32 cellular contexts compared by ENCODE assay signal in genomic region chr20:1199981-1200380, GRCh38. TPM values are rescaled to one million over a fixed set of nuclear protein-coding genes. Genes with fewer than 3 reads are reported as not detected.
"Had no signal": no experiment of that assay in that cellular context is flagged by ENCODE, and none has a peak within 500 bp of the region (broad histone marks: within the 10 kb centered on the region; RNA-seq: fewer than 3 reads in every experiment).

No MANE protein-coding gene starts in this region.

- H3K27me3 ChIP-seq: ascending aorta, cardiac muscle cell, pancreas, sigmoid colon had no signal

- H3K27ac ChIP-seq: ascending aorta, cardiac muscle cell, coronary artery, pancreas, psoas muscle, VCaP had no signal

- DNase-seq: activated CD4-positive, alpha-beta T cell treated with anti-CD3 and anti-CD28 coated beads for 4 hours; activated CD4-positive, alpha-beta T cell treated with anti-CD3 and anti-CD28 coated beads, Interleukin-2, amount 50 U/mL, for 48 hours; activated CD8-positive, alpha-beta memory T cell treated with anti-CD3 and anti-CD28 coated beads, Interleukin-2, amount 50 U/mL, for 48 hours; activated gamma-delta T cell; activated T-cell treated with anti-CD3 and anti-CD28 coated beads, Interleukin-2, amount 50 U/mL, for 24 hours; foreskin fibroblast; hippocampal formation; left cardiac atrium; left ventricle myocardium superior; midbrain; naive thymus-derived CD4-positive, alpha-beta T cell; nucleus accumbens; pancreas; psoas muscle; sigmoid colon; small intestine; stimulated activated CD4-positive, alpha-beta T cell treated with anti-CD3 and anti-CD28 coated beads, Interleukin-4, amount 100 ng/mL, for 24 hours; stimulated activated naive CD8-positive, alpha-beta T cell treated with anti-CD3 and anti-CD28 coated beads, Interleukin-15, amount 100 ng/mL, for 72 hours; substantia nigra; T-helper 9 cell had no signal

- H3K9me3 Mint-ChIP-seq: activated T-cell treated with anti-CD3 and anti-CD28 coated beads, Interleukin-2, amount 50 U/mL, for 24 hours; stimulated activated effector memory CD8-positive, alpha-beta T cell treated with anti-CD3 and anti-CD28 coated beads, Interleukin-12 subunit alpha, Interleukin-12 subunit beta, amount 100 ng/mL, for 72 hours; type B pancreatic cell had no signal

- H3K9me3 ChIP-seq: ascending aorta, pancreas, psoas muscle, sigmoid colon had no signal

- H3K4me1 Mint-ChIP-seq: brain; memory B cell; stimulated activated effector memory CD8-positive, alpha-beta T cell treated with anti-CD3 and anti-CD28 coated beads, Interleukin-12 subunit alpha, Interleukin-12 subunit beta, amount 100 ng/mL, for 72 hours had no signal

- ATAC-seq: esophagus mucosa; left cardiac atrium; left ventricle myocardium superior; naive thymus-derived CD4-positive, alpha-beta T cell; pancreas; psoas muscle; stimulated activated effector memory CD8-positive, alpha-beta T cell treated with anti-CD3 and anti-CD28 coated beads, Interleukin-12 subunit alpha, Interleukin-12 subunit beta, amount 100 ng/mL, for 72 hours; stimulated activated naive CD8-positive, alpha-beta T cell treated with anti-CD3 and anti-CD28 coated beads, Interleukin-15, amount 100 ng/mL, for 72 hours had no signal

- H3K4me3 ChIP-seq: ascending aorta, cardiac muscle cell, coronary artery, pancreas, psoas muscle, sigmoid colon had no signal

- H3K4me3 Mint-ChIP-seq: activated naive CD8-positive, alpha-beta T cell; activated T-cell treated with anti-CD3 and anti-CD28 coated beads, Interleukin-2, amount 50 U/mL, for 24 hours; brain; memory B cell; stimulated activated effector memory CD8-positive, alpha-beta T cell treated with anti-CD3 and anti-CD28 coated beads, Interleukin-12 subunit alpha, Interleukin-12 subunit beta, amount 100 ng/mL, for 72 hours; stimulated activated naive CD8-positive, alpha-beta T cell treated with anti-CD3 and anti-CD28 coated beads, Interleukin-15, amount 100 ng/mL, for 72 hours; type B pancreatic cell had no signal

- H3K36me3 Mint-ChIP-seq: activated naive CD8-positive, alpha-beta T cell; brain; memory B cell; naive thymus-derived CD4-positive, alpha-beta T cell; stimulated activated effector memory CD8-positive, alpha-beta T cell treated with anti-CD3 and anti-CD28 coated beads, Interleukin-12 subunit alpha, Interleukin-12 subunit beta, amount 100 ng/mL, for 72 hours; type B pancreatic cell had no signal

- H3K27ac Mint-ChIP-seq: activated T-cell treated with anti-CD3 and anti-CD28 coated beads, Interleukin-2, amount 50 U/mL, for 24 hours; brain; memory B cell; stimulated activated effector memory CD8-positive, alpha-beta T cell treated with anti-CD3 and anti-CD28 coated beads, Interleukin-12 subunit alpha, Interleukin-12 subunit beta, amount 100 ng/mL, for 72 hours; type B pancreatic cell had no signal

- H3K27me3 Mint-ChIP-seq: activated naive CD8-positive, alpha-beta T cell; activated T-cell treated with anti-CD3 and anti-CD28 coated beads, Interleukin-2, amount 50 U/mL, for 24 hours; brain; stimulated activated naive CD8-positive, alpha-beta T cell treated with anti-CD3 and anti-CD28 coated beads, Interleukin-15, amount 100 ng/mL, for 72 hours had no signal

- H3K4me1 ChIP-seq: ascending aorta, pancreas, psoas muscle, sigmoid colon had no signal

- H3K36me3 ChIP-seq: ascending aorta, cardiac muscle cell, pancreas, sigmoid colon had no signal

RNA-seq across cellular contexts. Expression of gene C20orf202, which starts 3.3 kb away (rescaled TPM):
- total RNA-seq: ascending aorta; sigmoid colon; T-helper 1 cell treated with Interleukin-12 subunit alpha and Interleukin-12 subunit beta and Interleukin-4 antibody, amounts not matched to agents 30 ng/mL and 1 ng/mL, for 36 hours had no signal

RNA-seq across cellular contexts. Expression of gene TMEM74B, which starts 15.2 kb away (rescaled TPM):
- total RNA-seq: ascending aorta had no signal

RNA-seq across cellular contexts. Expression of gene RAD21L1, which starts 25.9 kb away (rescaled TPM):
- total RNA-seq: ascending aorta; cerebellum; esophagus mucosa; left cardiac atrium; left ventricle myocardium superior; pancreas; psoas muscle; sigmoid colon; T-helper 1 cell treated with Interleukin-12 subunit alpha and Interleukin-12 subunit beta and Interleukin-4 antibody, amounts not matched to agents 30 ng/mL and 1 ng/mL, for 36 hours had no signal
